Comparison of ENCODE assay signal across 17 cellular contexts in the genomic region with DNA sequence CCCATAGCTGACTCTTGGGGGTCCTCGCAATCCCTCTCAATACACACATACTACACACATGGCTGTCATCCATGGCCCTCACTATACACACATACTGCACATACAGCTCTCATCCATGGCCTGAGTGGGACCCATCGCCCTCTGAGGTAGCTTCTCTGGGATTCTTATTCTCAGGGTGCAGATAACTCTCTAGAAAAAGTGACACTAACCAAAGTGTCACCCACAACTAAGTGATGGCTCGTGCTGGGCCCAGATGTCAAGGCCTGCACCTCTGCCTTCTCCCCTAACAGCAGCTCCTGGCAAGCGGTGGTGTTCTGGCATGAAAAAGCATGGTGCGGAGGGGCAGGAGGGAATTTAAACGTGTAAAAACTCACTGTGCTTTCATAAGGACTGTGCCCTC.
DNase-seq lines count a peak whose midpoint lies in the region; ATAC-seq and TF ChIP-seq lines count a peak whose summit lies in the region.
"Had no signal": no experiment of that assay in that cellular context is flagged by ENCODE, and none has a peak within 500 bp of the region (broad histone marks: within the 10 kb centered on the region; RNA-seq: fewer than 3 reads in every experiment).

No MANE protein-coding gene starts in this region.

- peak overlapping the region; percentile 75 for H3K27ac ChIP-seq in BLaER1
- H3K27ac ChIP-seq in CD4-positive, CD25-positive, alpha-beta regulatory T cell (ENCODE audit: insufficient read depth, low read length, poor library complexity, severe bottlenecking): no peak overlapping the region
- H3K27ac ChIP-seq in smooth muscle cell (ENCODE audit: low read depth): no peak overlapping the region
- H3K27ac ChIP-seq: heart right ventricle had no signal

- peak overlapping the region; percentile 82 for H3K4me2 ChIP-seq in BLaER1
- no peak overlapping the region for H3K4me2 ChIP-seq in smooth muscle cell

- TF ChIP-seq CTCF in activated B cell treated with CpG ODN at 0.5 μM for 24 hours (IDR thresholded peaks at IDR 0.05): no peak
- no peak for TF ChIP-seq CTCF in smooth muscle cell (IDR thresholded peaks at IDR 0.05; ENCODE audit: borderline replicate concordance, insufficient read depth, poor library complexity, severe bottlenecking)

- peaks cover 8% of the 10 kb centered on the region; the same call in 1 of the 2 replicates for H3K9me3 ChIP-seq in BLaER1
- H3K9me3 ChIP-seq in CD4-positive, CD25-positive, alpha-beta regulatory T cell (ENCODE audit: control insufficient read depth in 2 of 2, low read length in 2 of 2): no peaks in the 10 kb centered on the region
- H3K9me3 ChIP-seq in smooth muscle cell (replicated peaks; ENCODE audit: low read depth): no peaks in the 10 kb centered on the region
- H3K9me3 ChIP-seq: heart right ventricle, mucosa of descending colon had no signal

- ATAC-seq in CD4-positive, CD25-positive, alpha-beta regulatory T cell (ENCODE audit: low read depth in 2 of 2): no peak
- no peak for ATAC-seq in activated B cell treated with CpG ODN at 0.5 μM for 24 hours (ENCODE audit: low read depth)
- peak; percentile 32 for ATAC-seq in effector memory CD8-positive, alpha-beta T cell (replicated peaks)
- ATAC-seq in HG03196 (IDR thresholded peaks at IDR 0.05; ENCODE audit: unreplicated experiment): no peak
- ATAC-seq: heart right ventricle, mucosa of descending colon had no signal

- no peaks in the 10 kb centered on the region for H3K79me2 ChIP-seq in smooth muscle cell (ENCODE audit: low read depth)

- H3K27me3 ChIP-seq in BLaER1 (no peaks in the 10 kb centered on the region), smooth muscle cell (ENCODE audit: low read depth) (no peaks in the 10 kb centered on the region)
- H3K27me3 ChIP-seq in CD4-positive, CD25-positive, alpha-beta regulatory T cell (ENCODE audit: control insufficient read depth, insufficient read depth, low read length): no peaks in the 10 kb centered on the region

- H3K4me3 ChIP-seq in BLaER1: 0 out of 2 replicates have a peak overlapping the region, but pooled peaks have one; percentile 6
- H3K4me3 ChIP-seq in CD4-positive, CD25-positive, alpha-beta regulatory T cell (ENCODE audit: low read depth, low read length): no peak overlapping the region
- no peak overlapping the region for H3K4me3 ChIP-seq in smooth muscle cell
- H3K4me3 ChIP-seq: heart right ventricle, mucosa of descending colon had no signal

- no peaks in the 10 kb centered on the region for H3K27me3 Mint-ChIP-seq in CD4-positive, CD25-positive, alpha-beta regulatory T cell
- no peaks in the 10 kb centered on the region for H3K27me3 Mint-ChIP-seq in activated B cell treated with CpG ODN at 0.5 μM for 24 hours
- H3K27me3 Mint-ChIP-seq in effector memory CD8-positive, alpha-beta T cell: peaks cover 0 to 17% of the 10 kb centered on the region in 2 donors

- H2AFZ ChIP-seq in smooth muscle cell (ENCODE audit: low read depth): no peak overlapping the region

- intact Hi-C loops in activated B cell treated with CpG ODN at 0.5 μM for 24 hours (cut with micrococcal nuclease): no loop called here

- H3K36me3 Mint-ChIP-seq in CD4-positive, CD25-positive, alpha-beta regulatory T cell: no peaks in the 10 kb centered on the region
- no peaks in the 10 kb centered on the region for H3K36me3 Mint-ChIP-seq in activated B cell treated with CpG ODN at 0.5 μM for 24 hours (ENCODE audit: low read depth)
- H3K36me3 Mint-ChIP-seq in effector memory CD8-positive, alpha-beta T cell (ENCODE audit: insufficient read depth): peaks cover 2% of the 10 kb centered on the region
- H3K36me3 Mint-ChIP-seq: type B pancreatic cell had no signal

- peaks cover 7 to 36% (median 17%) of the 10 kb centered on the region in 4 donors for H3K4me1 Mint-ChIP-seq in CD4-positive, CD25-positive, alpha-beta regulatory T cell
- H3K4me1 Mint-ChIP-seq in activated B cell treated with CpG ODN at 0.5 μM for 24 hours: peaks cover 60% of the 10 kb centered on the region
- peaks cover 0 to 14% of the 10 kb centered on the region in 2 donors for H3K4me1 Mint-ChIP-seq in effector memory CD8-positive, alpha-beta T cell (ENCODE audit: low read depth in 2 of 2)

- H3K4me1 ChIP-seq in BLaER1 (peaks cover 64% of the 10 kb centered on the region), smooth muscle cell (ENCODE audit: low read depth) (no peaks in the 10 kb centered on the region)
- H3K4me1 ChIP-seq in CD4-positive, CD25-positive, alpha-beta regulatory T cell (ENCODE audit: control insufficient read depth, insufficient read depth, low read length, poor library complexity, severe bottlenecking): peaks cover 12% of the 10 kb centered on the region
- H3K4me1 ChIP-seq: heart right ventricle had no signal

- H3K9ac ChIP-seq in BLaER1 (peak overlapping the region; percentile 50), smooth muscle cell (ENCODE audit: low read depth) (no peak overlapping the region)

- H4K20me1 ChIP-seq in BLaER1: no peaks in the 10 kb centered on the region
- no peaks in the 10 kb centered on the region for H4K20me1 ChIP-seq in smooth muscle cell (ENCODE audit: low read depth)

- WGBS in smooth muscle cell (ENCODE audit: low lambda C conversion rate): 85% methylated on average over 6 of the region's 6 CpGs

- H3K27ac Mint-ChIP-seq in CD4-positive, CD25-positive, alpha-beta regulatory T cell: peak overlapping the region in 2 of 3 donors; percentile 50 to 57
- H3K27ac Mint-ChIP-seq in activated B cell treated with CpG ODN at 0.5 μM for 24 hours: peak overlapping the region; percentile 86
- no peak overlapping the region for H3K27ac Mint-ChIP-seq in effector memory CD8-positive, alpha-beta T cell
- H3K27ac Mint-ChIP-seq: type B pancreatic cell had no signal

- CTCF ChIA-PET in activated B cell treated with CpG ODN at 0.5 μM for 24 hours (lab: Charles Lee): interaction anchor here (1.0 to 2.0 kb wide), 6 partner anchors 10 to 262 kb away, joined by 3 to 5 read pairs (median 4); a partner anchor contains a TSS

- H3K9me3 Mint-ChIP-seq in CD4-positive, CD25-positive, alpha-beta regulatory T cell: peaks cover 0 to 2% (median 0%) of the 10 kb centered on the region in 7 donors
- H3K9me3 Mint-ChIP-seq in activated B cell treated with CpG ODN at 0.5 μM for 24 hours: peaks cover 12% of the 10 kb centered on the region
- H3K9me3 Mint-ChIP-seq in effector memory CD8-positive, alpha-beta T cell: no peaks in the 10 kb centered on the region
- H3K9me3 Mint-ChIP-seq: type B pancreatic cell had no signal

- H3K4me3 Mint-ChIP-seq in CD4-positive, CD25-positive, alpha-beta regulatory T cell: peak overlapping the region in 1 of 4 donors; percentile 3
- no peak overlapping the region for H3K4me3 Mint-ChIP-seq in activated B cell treated with CpG ODN at 0.5 μM for 24 hours
- H3K4me3 Mint-ChIP-seq in effector memory CD8-positive, alpha-beta T cell: no peak overlapping the region
- H3K4me3 Mint-ChIP-seq: type B pancreatic cell had no signal

- POLR2A ChIA-PET in activated B cell treated with CpG ODN at 0.5 μM for 24 hours (lab: Charles Lee): interaction anchor here (0.9 to 1.8 kb wide), 4 partner anchors 10 to 149 kb away, joined by 3 to 6 read pairs (median 5); no protein-coding TSS in a partner anchor

- H3K36me3 ChIP-seq in BLaER1 (no peaks in the 10 kb centered on the region), smooth muscle cell (ENCODE audit: low read depth) (no peaks in the 10 kb centered on the region)
- H3K36me3 ChIP-seq in CD4-positive, CD25-positive, alpha-beta regulatory T cell (ENCODE audit: control insufficient read depth, insufficient read depth, low read length): no peaks in the 10 kb centered on the region
- H3K36me3 ChIP-seq: heart right ventricle had no signal

- H3F3A ChIP-seq in smooth muscle cell (ENCODE audit: low read depth): no peaks in the 10 kb centered on the region

- DNase-seq in CD4-positive, CD25-positive, alpha-beta regulatory T cell: no peak
- DNase-seq in activated B cell treated with CpG ODN at 0.5 μM for 24 hours (no peak), smooth muscle cell (lab: John Stamatoyannopoulos, UW; ENCODE audit: unreplicated experiment) (no peak), dermis blood vessel endothelial cell (no peak)
- DNase-seq in effector memory CD8-positive, alpha-beta T cell: no peak
- DNase-seq: activated gamma-delta T cell treated with Interleukin-2 at 50 U/mL for 16 hours; AML-193; heart right ventricle; mucosa of descending colon; NCI-H1105 treated with DMSO at 0.1 percent for 48 hours; NCI-H2107; NCI-H524; retina; stimulated activated naive CD4-positive, alpha-beta T cell treated with Interleukin-2 at 50 U/mL for 16 hours had no signal

Comparison
In these comparisons a context has a peak if more than half of its experiments do, and no peak if none do; other contexts are left out.
1. H3K27ac Mint-ChIP-seq: peak in CD4-positive, CD25-positive, alpha-beta regulatory T cell (2 of 3) and activated B cell treated with CpG ODN at 0.5 μM for 24 hours (single experiment); none in effector memory CD8-positive, alpha-beta T cell (0 of 2).